In the genomic region with DNA sequence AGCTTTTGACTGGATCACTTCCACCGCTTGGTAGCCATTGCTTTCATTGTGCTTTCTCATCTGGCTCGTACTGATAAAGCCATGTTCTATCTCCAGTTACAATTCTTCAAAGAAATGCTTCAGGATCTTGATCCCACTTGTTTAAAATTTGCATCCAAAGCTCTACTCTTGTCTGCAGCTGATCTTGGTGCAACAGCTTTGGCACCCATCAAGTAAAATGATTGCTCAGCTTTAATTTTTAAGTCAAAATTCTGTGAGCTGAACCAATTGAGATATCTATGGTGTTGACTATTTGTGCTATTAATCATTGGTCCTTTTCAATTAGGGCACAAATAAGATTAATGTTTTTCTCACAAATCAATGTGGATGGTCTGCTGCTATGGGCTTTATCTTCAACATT, we compare ENCODE assay signal across 31 cellular contexts.
"Had no signal": no experiment of that assay in that cellular context is flagged by ENCODE, and none has a peak within 500 bp of the region (broad histone marks: within the 10 kb centered on the region; RNA-seq: fewer than 3 reads in every experiment).

No MANE protein-coding gene starts in this region.

- H3K4me1 Mint-ChIP-seq: nephron had no signal

- H3K36me3 Mint-ChIP-seq: natural killer cell, neural progenitor cell, type B pancreatic cell had no signal

- H3K27ac Mint-ChIP-seq: nephron; neural progenitor cell; progenitor cell of endocrine pancreas; stimulated activated naive CD8-positive, alpha-beta T cell treated with anti-CD3 and anti-CD28 coated beads, Interleukin-15, amount 100 ng/mL, for 72 hours; type B pancreatic cell had no signal

- H3K9me3 Mint-ChIP-seq: natural killer cell, neural progenitor cell had no signal

- DNase-seq: natural killer cell; occipital lobe; ovary; posterior cingulate gyrus; psoas muscle; right cardiac atrium; spleen; stimulated activated CD4-positive, alpha-beta T cell treated with anti-CD3 and anti-CD28 coated beads, Interleukin-12 subunit alpha, Interleukin-12 subunit beta, amount 100 ng/mL, for 4 hours; stimulated activated CD4-positive, alpha-beta T cell treated with anti-CD3 and anti-CD28 coated beads, Interleukin-1b, Interleukin-23, amount 100 ng/mL, for 48 hours; stimulated activated CD4-positive, alpha-beta T cell treated with anti-CD3 and anti-CD28 coated beads, Interleukin-4, amount 100 ng/mL, for 1 hour; stimulated activated CD4-positive, alpha-beta T cell treated with anti-CD3 and anti-CD28 coated beads, Interleukin-4, amount 100 ng/mL, for 4 hours; stimulated activated CD8-positive, alpha-beta memory T cell treated with anti-CD3 and anti-CD28 coated beads, Interleukin-4, amount 100 ng/mL, for 48 hours; stimulated activated naive CD4-positive, alpha-beta T cell; stimulated activated naive CD8-positive, alpha-beta T cell treated with anti-CD3 and anti-CD28 coated beads, Interleukin-15, amount 100 ng/mL, for 72 hours; stimulated activated naive CD8-positive, alpha-beta T cell treated with anti-CD3 and anti-CD28 coated beads, Interleukin-15, Interleukin-2, amounts not matched to agents 100 U/mL and 50 U/mL, for 24 hours; substantia nigra; testis; tibial artery; transverse colon; upper lobe of right lung; uterus had no signal

- H3K4me2 ChIP-seq: neural progenitor cell, smooth muscle cell had no signal

- H3K9me3 ChIP-seq: ovary, suprapubic skin, testis, tibial artery, upper lobe of right lung, uterus had no signal

- H3K4me1 ChIP-seq: parathyroid adenoma, psoas muscle, suprapubic skin, testis, tibial artery, transverse colon, upper lobe of right lung, uterus had no signal

- H3K36me3 ChIP-seq: neural progenitor cell, ovary, spleen, suprapubic skin, tibial artery, transverse colon, upper lobe of right lung, uterus had no signal

- H3K27ac ChIP-seq: neural progenitor cell, ovary, parathyroid adenoma, psoas muscle, skin epidermis, spleen, suprapubic skin, testis, tibial artery, transverse colon, upper lobe of right lung, uterus had no signal

- H3K27me3 Mint-ChIP-seq: stimulated activated memory B cell treated with anti-CD40 and anti-IgM and Interleukin-4, amounts not matched to agents 10 μg/mL and 1 μg/mL and 100 μg/mL, for 72 hours; stimulated activated naive CD8-positive, alpha-beta T cell treated with anti-CD3 and anti-CD28 coated beads, Interleukin-15, amount 100 ng/mL, for 72 hours; type B pancreatic cell had no signal

- H2AFZ ChIP-seq: neural progenitor cell, parathyroid adenoma had no signal

- H3K4me3 ChIP-seq: neural progenitor cell, ovary, psoas muscle, skin epidermis, smooth muscle cell, spleen, suprapubic skin, testis, tibial artery, transverse colon, upper lobe of right lung, uterus had no signal

- ATAC-seq: natural killer cell; psoas muscle; right cardiac atrium; sciatic nerve; stimulated activated memory B cell treated with anti-CD40 and anti-IgM and Interleukin-4, amounts not matched to agents 10 μg/mL and 1 μg/mL and 100 μg/mL, for 72 hours; stimulated activated naive CD8-positive, alpha-beta T cell treated with anti-CD3 and anti-CD28 coated beads, Interleukin-15, amount 100 ng/mL, for 72 hours; stimulated activated naive CD8-positive, alpha-beta T cell treated with anti-CD3 and anti-CD28 coated beads, Interleukin-15, Interleukin-2, amounts not matched to agents 100 U/mL and 50 U/mL, for 24 hours; upper lobe of right lung had no signal

- H3K4me3 Mint-ChIP-seq: natural killer cell; nephron; neural progenitor cell; stimulated activated memory B cell treated with anti-CD40 and anti-IgM and Interleukin-4, amounts not matched to agents 10 μg/mL and 1 μg/mL and 100 μg/mL, for 72 hours; stimulated activated naive CD8-positive, alpha-beta T cell treated with anti-CD3 and anti-CD28 coated beads, Interleukin-15, amount 100 ng/mL, for 72 hours; type B pancreatic cell had no signal

- H3K9ac ChIP-seq: neural progenitor cell, parathyroid adenoma had no signal

- H3K27me3 ChIP-seq: neural progenitor cell, ovary, spleen, suprapubic skin, testis, tibial artery, transverse colon, upper lobe of right lung, uterus had no signal

- H3K79me2 ChIP-seq: parathyroid adenoma had no signal
